ENCODE assay signal across 19 cellular contexts in the genomic region with DNA sequence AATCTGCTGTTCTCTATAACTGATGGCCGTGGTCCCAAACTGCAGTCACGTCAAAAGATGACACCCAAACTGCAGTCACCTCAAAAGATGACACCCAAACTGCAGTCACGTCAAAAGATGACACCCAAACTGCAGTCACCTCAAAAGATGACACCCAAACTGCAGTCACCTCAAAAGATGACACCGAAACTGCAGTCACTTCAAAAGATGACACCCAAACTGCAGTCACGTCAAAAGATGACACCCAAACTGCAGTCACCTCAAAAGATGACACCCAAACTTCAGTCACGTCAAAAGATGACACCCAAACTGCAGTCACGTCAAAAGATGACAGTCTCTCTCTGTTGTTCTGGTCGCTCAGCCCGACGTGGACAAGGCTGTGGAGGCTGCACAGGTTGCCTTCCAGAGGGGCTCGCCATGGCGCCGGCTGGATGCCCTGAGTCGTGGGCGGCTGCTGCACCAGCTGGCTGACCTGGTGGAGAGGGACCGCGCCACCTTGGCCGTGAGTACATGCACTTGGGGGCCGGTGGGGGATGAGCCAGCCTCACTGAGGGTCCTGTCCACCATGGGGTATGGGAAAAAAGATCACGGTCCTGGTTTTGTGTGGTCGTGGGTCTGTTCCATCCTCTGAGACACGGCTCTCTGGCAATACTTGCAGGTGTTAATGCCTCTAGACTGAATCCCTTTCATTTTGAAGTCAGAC. TPM values are rescaled to one million over a fixed set of nuclear protein-coding genes. Genes with fewer than 3 reads are reported as not detected.
DNase-seq lines count a peak whose midpoint lies in the region; ATAC-seq, FAIRE-seq and TF ChIP-seq lines count a peak whose summit lies in the region.
"Had no signal": no experiment of that assay in that cellular context is flagged by ENCODE, and none has a peak within 500 bp of the region (broad histone marks: within the 10 kb centered on the region; RNA-seq: fewer than 3 reads in every experiment).

No MANE protein-coding gene starts in this region.

- TF ChIP-seq RAD21 in HepG2 (CRISPR knock-in tag; IDR thresholded peaks at IDR 0.05) = no peak

- H3K4me1 ChIP-seq in HepG2 (ENCODE audit: insufficient read depth, low read length) (no peaks in the 10 kb centered on the region), right lobe of liver (no peaks in the 10 kb centered on the region), suprapubic skin (peaks cover 14% of the 10 kb centered on the region)

- no peak for DNase-seq in HepG2 (ENCODE audit: low spot score)
- DNase-seq in right lobe of liver = no peak
- DNase-seq in mesenteric fat pad (ENCODE audit: low spot score) = peak; percentile 84
- peak; percentile 78 for DNase-seq in posterior vena cava (ENCODE audit: low spot score)
- peak; percentile 32 to 71 for DNase-seq in suprapubic skin (ENCODE audit: low spot score in 2 of 2)
- DNase-seq: 8988T; Calu3; CD4-positive, alpha-beta memory T cell; DMS79 treated with DMSO at 0.1 percent for 48 hours; GF-D8; H9 had no signal

- H3K79me2 ChIP-seq in HepG2 (ENCODE audit: insufficient read depth, low read length) = no peaks in the 10 kb centered on the region

- no peak for FAIRE-seq in HepG2 (lab: Jason Lieb, UNC)
- FAIRE-seq: H1, HTR-8/SVneo had no signal

- TF ChIP-seq CTCF in HepG2 (CRISPR knock-in tag; IDR thresholded peaks at IDR 0.05) = no peak
- no peak for TF ChIP-seq CTCF in right lobe of liver (IDR thresholded peaks at IDR 0.05)
- TF ChIP-seq CTCF in suprapubic skin (IDR thresholded peaks at IDR 0.05) = no peak

- peaks cover 8 to 92% of the 10 kb centered on the region in 2 experiments; a peak in 4 of 5 replicates for H3K27me3 ChIP-seq in HepG2 (ENCODE audit: control insufficient read depth in 1 of 2, insufficient read depth in 2 of 2, low read length in 2 of 2)
- no peaks in the 10 kb centered on the region for H3K27me3 ChIP-seq in right lobe of liver
- peaks cover 4% of the 10 kb centered on the region for H3K27me3 ChIP-seq in suprapubic skin

- no peak overlapping the region for H3K9ac ChIP-seq in HepG2 (ENCODE audit: insufficient read depth, low read depth, low read length)
- H3K9ac ChIP-seq: BLaER1 had no signal

- H3K4me2 ChIP-seq in HepG2 (ENCODE audit: low read depth, low read length) = no peak overlapping the region
- H3K4me2 ChIP-seq: BLaER1 had no signal

- no peak for TF ChIP-seq POLR2A in HepG2 (IDR thresholded peaks at IDR 0.05; ENCODE audit: insufficient read depth in 1 of 2, low read depth in 2 of 2, low read length in 2 of 2)
- TF ChIP-seq POLR2A in right lobe of liver (IDR thresholded peaks at IDR 0.05) = no peak
- no peak for TF ChIP-seq POLR2A in suprapubic skin (IDR thresholded peaks at IDR 0.05)

- no peak overlapping the region for H3K4me3 ChIP-seq in HepG2 (replicated peaks in 1 of 3; ENCODE audit: insufficient read depth in 1 of 3, low read depth in 2 of 3, low read length in 3 of 3)
- no peak overlapping the region for H3K4me3 ChIP-seq in right lobe of liver
- no peak overlapping the region for H3K4me3 ChIP-seq in suprapubic skin
- H3K4me3 ChIP-seq: BLaER1 had no signal

- intact Hi-C loops in HepG2 (cut with micrococcal nuclease; ENCODE audit: unreplicated experiment) (no loop called here), right lobe of liver (cut with DNase I) (no loop called here), posterior vena cava (cut with DNase I) (loop anchor here in 1 of 2 donors (10.0 kb wide), 1 partner anchor 253 kb away; no protein-coding TSS in a partner anchor)

- H3K36me3 ChIP-seq in HepG2 (replicated peaks in 1 of 2; ENCODE audit: control insufficient read depth in 1 of 2, insufficient read depth in 2 of 2, low read length in 2 of 2) = no peaks in the 10 kb centered on the region
- H3K36me3 ChIP-seq in right lobe of liver = no peaks in the 10 kb centered on the region
- no peaks in the 10 kb centered on the region for H3K36me3 ChIP-seq in suprapubic skin
- H3K36me3 ChIP-seq: BLaER1 had no signal

- no peak overlapping the region for H2AFZ ChIP-seq in HepG2 (ENCODE audit: low read length)

- ATAC-seq in HepG2 = no peak
- ATAC-seq in right lobe of liver = no peak
- no peak for ATAC-seq in GM21528 (IDR thresholded peaks at IDR 0.05; ENCODE audit: low FRiP score, unreplicated experiment)
- no peak for ATAC-seq in HG02840 (IDR thresholded peaks at IDR 0.05; ENCODE audit: low FRiP score, unreplicated experiment)
- no peak for ATAC-seq in GM18511 (IDR thresholded peaks at IDR 0.05; ENCODE audit: unreplicated experiment)

- H3K9me3 ChIP-seq in HepG2 (ENCODE audit: low read length) (no peaks in the 10 kb centered on the region), right lobe of liver (no peaks in the 10 kb centered on the region), suprapubic skin (no peaks in the 10 kb centered on the region)
- H3K9me3 ChIP-seq: BLaER1 had no signal

- POLR2A ChIA-PET in HepG2 (lab: Yijun Ruan, JAX) = no interaction called here

- BruUV-seq in HepG2 (replicated peaks; lab: Mats Ljungman, UMichigan) = no TSS peak

- H4K20me1 ChIP-seq in HepG2 (ENCODE audit: insufficient read depth, low read length) = no peaks in the 10 kb centered on the region

- H3K27ac ChIP-seq in HepG2 (ENCODE audit: extremely low read length, insufficient read depth, low read length) (no peak overlapping the region), right lobe of liver (no peak overlapping the region), suprapubic skin (no peak overlapping the region)
- H3K27ac ChIP-seq: BLaER1 had no signal

- CTCF ChIA-PET in HepG2 (lab: Yijun Ruan, JAX; ENCODE audit: low intra/inter-chr PET ratio, low total read pairs) = no interaction called here

- 19% methylated on average over 16 of the region's 22 CpGs for WGBS in HepG2 (ENCODE audit: low lambda C conversion rate)
- 57% methylated on average over 5 of the region's 22 CpGs for WGBS in right lobe of liver (ENCODE audit: insufficient coverage, low coverage, low lambda C conversion rate, missing lambda C conversion rate)
- 67% methylated on average over 7 of the region's 22 CpGs for WGBS in suprapubic skin

- TF ChIP-seq EP300 in HepG2 (IDR thresholded peaks at IDR 0.05; ENCODE audit: low read depth in 2 of 2, low read length in 2 of 2) (no peak), HepG2 (CRISPR knock-in tag; IDR thresholded peaks at IDR 0.05; ENCODE audit: borderline replicate concordance) (no peak), suprapubic skin (IDR thresholded peaks at IDR 0.05) (no peak)

- in situ Hi-C loops in HepG2 (cut with HindIII; ENCODE audit: extremely low pct_ligation_motif_present, low pct_unique_long_range_greater_than_20kb) = no loop called here

RNA-seq across cellular contexts. Expression of a gene that starts 7.7 kb away (rescaled TPM):
- not detected in 2 replicates for total RNA-seq in HepG2 (2016; rRNA removed; fragmentation: Illumina TruSeq; extraction: Trizol)
- not detected in 2 replicates for total RNA-seq in HepG2 (2016; cell fraction: cytosol; rRNA removed; fragmentation: Illumina TruSeq; extraction: Trizol; ENCODE audit: low read depth)
- total RNA-seq in HepG2 (2016; cell fraction: insoluble cytoplasmic fraction; rRNA removed; fragmentation: Illumina TruSeq; extraction: Trizol) = not detected in 2 replicates
- not detected in 2 replicates for total RNA-seq in HepG2 (2016; cell fraction: membrane; rRNA removed; fragmentation: Illumina TruSeq; extraction: Trizol)
- total RNA-seq in HepG2 (2016; cell fraction: nucleus; rRNA removed; fragmentation: Illumina TruSeq; extraction: Trizol) = not detected in 2 replicates
- 0.03 TPM in 1 of 2 replicates, not detected in the other for polyA plus RNA-seq in HepG2 (2011; rRNA removed)
- not detected in 2 replicates for polyA plus RNA-seq in HepG2 (2011; cell fraction: cytosol; rRNA removed)
- polyA plus RNA-seq in HepG2 (2011; cell fraction: nucleus; rRNA removed) = not detected in 2 replicates
- polyA plus RNA-seq in HepG2 (2012) = not detected in 2 replicates
- not detected in 2 replicates for polyA plus RNA-seq in HepG2 (2016; cell fraction: cytosol; fragmentation: Illumina TruSeq; extraction: Trizol; ENCODE audit: low read depth)
- polyA plus RNA-seq in HepG2 (2016; cell fraction: insoluble cytoplasmic fraction; fragmentation: Illumina TruSeq; extraction: Trizol; ENCODE audit: low read depth) = not detected in 2 replicates
- not detected in 2 replicates for polyA plus RNA-seq in HepG2 (2016; cell fraction: membrane; fragmentation: Illumina TruSeq; extraction: Trizol; ENCODE audit: low read depth)
- not detected in 2 replicates for polyA plus RNA-seq in HepG2 (2016; cell fraction: nucleus; fragmentation: Illumina TruSeq; extraction: Trizol; ENCODE audit: insufficient read depth, low read depth)
- 3.3 TPM in 1 of 2 replicates, not detected in the other for polyA minus RNA-seq in HepG2 (2011; rRNA and poly(A)+ RNA removed; ENCODE audit: low replicate concordance)
- polyA minus RNA-seq in HepG2 (2011; cell fraction: cytosol; rRNA and poly(A)+ RNA removed) = not detected in 2 replicates
- polyA minus RNA-seq in HepG2 (2011; cell fraction: nucleus; rRNA and poly(A)+ RNA removed) = not detected in 2 replicates
- total RNA-seq in right lobe of liver = 1 to 10 TPM; 1.6 to 7.8 (median 4.2) TPM
- 194 TPM for total RNA-seq in mesenteric fat pad
- 10 to 100 TPM; 26.6 to 29.9 TPM for total RNA-seq in posterior vena cava
- total RNA-seq in suprapubic skin = 10 to 100 TPM in 1 of 4 donors, 1 to 10 TPM in 3; 6.8 to 12.4 (median 7.7) TPM
- total RNA-seq: CD4-positive, alpha-beta memory T cell had no signal
- polyA plus RNA-seq: CD14-positive monocyte; CD4-positive, alpha-beta memory T cell; IgD-negative memory B cell had no signal

RNA-seq across cellular contexts. Expression of a gene that starts 31.8 kb away (rescaled TPM):
- total RNA-seq in HepG2 (2016; rRNA removed; fragmentation: Illumina TruSeq; extraction: Trizol) (0.07 and 0.13 TPM in 2 replicates), right lobe of liver (1 to 10 TPM in 5 of 6 experiments, under 1 TPM in 1; 0.93 to 3.6 (median 2.5) TPM), mesenteric fat pad (23.5 TPM), posterior vena cava (10 to 100 TPM; 22.3 to 24.9 TPM), suprapubic skin (10 to 100 TPM; 17.0 to 46.3 (median 26.4) TPM)
- 0.26 and 0.30 TPM in 2 replicates for total RNA-seq in HepG2 (2016; cell fraction: cytosol; rRNA removed; fragmentation: Illumina TruSeq; extraction: Trizol; ENCODE audit: low read depth)
- 0.09 and 0.12 TPM in 2 replicates for total RNA-seq in HepG2 (2016; cell fraction: insoluble cytoplasmic fraction; rRNA removed; fragmentation: Illumina TruSeq; extraction: Trizol)
- total RNA-seq in HepG2 (2016; cell fraction: membrane; rRNA removed; fragmentation: Illumina TruSeq; extraction: Trizol) = 0.31 and 0.37 TPM in 2 replicates
- 0.22 and 0.28 TPM in 2 replicates for total RNA-seq in HepG2 (2016; cell fraction: nucleus; rRNA removed; fragmentation: Illumina TruSeq; extraction: Trizol)
- 0.71 and 1.2 TPM in 2 replicates for polyA plus RNA-seq in HepG2 (2011; rRNA removed)
- 0.46 and 0.68 TPM in 2 replicates for polyA plus RNA-seq in HepG2 (2011; cell fraction: cytosol; rRNA removed)
- polyA plus RNA-seq in HepG2 (2011; cell fraction: nucleus; rRNA removed) = 1.00 and 1.5 TPM in 2 replicates
- 0.38 and 0.51 TPM in 2 replicates for polyA plus RNA-seq in HepG2 (2012)
- 0.01 TPM in 1 of 2 replicates, not detected in the other for polyA plus RNA-seq in HepG2 (2016; cell fraction: cytosol; fragmentation: Illumina TruSeq; extraction: Trizol; ENCODE audit: low read depth)
- not detected in 2 replicates for polyA plus RNA-seq in HepG2 (2016; cell fraction: insoluble cytoplasmic fraction; fragmentation: Illumina TruSeq; extraction: Trizol; ENCODE audit: low read depth)
- 0.02 TPM in 1 of 2 replicates, not detected in the other for polyA plus RNA-seq in HepG2 (2016; cell fraction: membrane; fragmentation: Illumina TruSeq; extraction: Trizol; ENCODE audit: low read depth)
- polyA plus RNA-seq in HepG2 (2016; cell fraction: nucleus; fragmentation: Illumina TruSeq; extraction: Trizol; ENCODE audit: insufficient read depth, low read depth) = 0.04 TPM in 1 of 2 replicates, not detected in the other
- polyA minus RNA-seq in HepG2 (2011; rRNA and poly(A)+ RNA removed; ENCODE audit: low replicate concordance) = 2.8 and 25.2 TPM in 2 replicates
- polyA minus RNA-seq in HepG2 (2011; cell fraction: cytosol; rRNA and poly(A)+ RNA removed) = 0.89 and 1.2 TPM in 2 replicates
- polyA minus RNA-seq in HepG2 (2011; cell fraction: nucleus; rRNA and poly(A)+ RNA removed) = 0.75 and 2.2 TPM in 2 replicates

Comparison
In these comparisons a context has a peak if more than half of its experiments do, and no peak if none do; other contexts are left out.
1. DNase-seq: peak in mesenteric fat pad (single experiment), posterior vena cava (single experiment) and suprapubic skin (2 of 2); none in HepG2 (single experiment) and right lobe of liver (0 of 3).